1 cellular context compared by ENCODE assay signal in the genomic region with DNA sequence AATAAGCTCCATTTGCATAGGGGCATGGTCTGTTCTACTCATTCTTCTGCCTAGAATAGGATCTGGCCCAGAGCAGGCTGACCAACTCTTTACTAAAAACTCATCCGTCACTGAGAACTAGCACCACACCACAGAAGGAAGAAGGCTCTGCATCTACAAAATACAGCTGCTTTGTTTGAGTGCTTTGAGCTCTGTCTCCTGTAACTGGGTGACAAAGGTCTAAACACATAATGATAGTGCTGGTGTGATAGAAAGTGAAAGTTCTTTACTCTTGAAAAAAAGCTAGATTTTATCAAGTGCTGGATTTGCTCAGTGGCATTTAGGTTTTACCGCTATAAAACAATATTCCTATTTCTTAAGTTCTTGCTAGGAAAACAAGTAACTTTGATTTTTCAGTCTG.
TF ChIP-seq lines count a peak whose summit lies in the region.

No MANE protein-coding gene starts in this region.

TF ChIP-seq in HepG2, 621 proteins besides CTCF, POLR2A, EP300 and RAD21 (continued from another document):
- TF ChIP-seq ZBTB2 (CRISPR knock-in tag; IDR thresholded peaks at IDR 0.05; ENCODE audit: low read depth) (no peak), CREB1 (IDR thresholded peaks at IDR 0.05) (no peak), CREB1 (CRISPR knock-in tag; IDR thresholded peaks at IDR 0.05) (no peak), NFE2L1 (CRISPR knock-in tag; IDR thresholded peaks at IDR 0.05; ENCODE audit: borderline replicate concordance) (no peak)
